ENCODE assay signal across 14 cellular contexts in the genomic region with DNA sequence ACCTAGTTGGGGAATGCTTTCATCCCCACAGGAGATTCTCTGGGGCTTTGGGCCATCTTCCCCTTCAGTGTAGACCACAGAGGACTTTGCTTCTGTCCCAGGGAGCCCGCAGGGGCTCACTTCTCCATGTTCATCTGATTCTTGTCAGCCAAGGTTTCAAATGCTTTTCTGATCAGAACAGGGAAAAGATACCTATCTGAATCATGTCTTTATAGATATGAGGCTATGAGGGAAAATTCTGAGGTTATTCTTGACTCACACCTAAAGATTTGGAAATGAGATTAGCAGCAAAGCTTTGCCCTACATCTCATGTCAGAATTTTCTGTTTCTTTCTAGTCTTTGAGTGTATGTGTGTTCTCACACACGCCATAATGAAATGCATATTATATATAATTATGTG. TPM values are rescaled to one million over a fixed set of nuclear protein-coding genes. Genes with fewer than 3 reads are reported as not detected.
DNase-seq lines count a peak whose midpoint lies in the region; ATAC-seq and TF ChIP-seq lines count a peak whose summit lies in the region.
"Had no signal": no experiment of that assay in that cellular context is flagged by ENCODE, and none has a peak within 500 bp of the region (broad histone marks: within the 10 kb centered on the region; RNA-seq: fewer than 3 reads in every experiment).

No MANE protein-coding gene starts in this region.

- no peaks in the 10 kb centered on the region for H3K79me1 ChIP-seq in neuronal stem cell (ENCODE audit: low read depth, low read length)

- no peak overlapping the region for H3K23ac ChIP-seq in neuronal stem cell (ENCODE audit: low read depth, low read length, poor library complexity)

- WGBS in neuronal stem cell (ENCODE audit: extremely low coverage in 2 of 2, insufficient read length in 2 of 2, insufficient replicate concordance in 1 of 2), 2 donors: no CpG with 5 or more reads among the region's 2 CpGs

- no peak overlapping the region for H3K4ac ChIP-seq in neuronal stem cell (ENCODE audit: low read length)

- H4K91ac ChIP-seq in neuronal stem cell (ENCODE audit: low read depth, low read length, poor library complexity): no peak overlapping the region

- peak overlapping the region; percentile 17 for H3K27ac ChIP-seq in CD8-positive, alpha-beta T cell (ENCODE audit: low read depth, low read length)
- no peak overlapping the region for H3K27ac ChIP-seq in neuronal stem cell (replicated peaks; ENCODE audit: low read length)
- H3K27ac ChIP-seq: colonic mucosa, lower lobe of right lung had no signal

- no peak overlapping the region for H2BK5ac ChIP-seq in neuronal stem cell (ENCODE audit: low read length)

- no peaks in the 10 kb centered on the region for H3K9me3 Mint-ChIP-seq in CD8-positive, alpha-beta T cell
- H3K9me3 Mint-ChIP-seq in activated naive CD4-positive, alpha-beta T cell treated with anti-CD3 and anti-CD28 coated beads, Interleukin-2, amount 50 U/mL, for 24 hours: peaks cover 6% of the 10 kb centered on the region
- H3K9me3 Mint-ChIP-seq: HFFc6 had no signal

- H2BK12ac ChIP-seq in neuronal stem cell (ENCODE audit: low read length): no peak overlapping the region

- peaks cover 56% of the 10 kb centered on the region for H3K36me3 ChIP-seq in CD8-positive, alpha-beta T cell (ENCODE audit: insufficient read depth, low read length)
- H3K36me3 ChIP-seq in neuronal stem cell (replicated peaks in 1 of 2; ENCODE audit: control insufficient read depth in 2 of 2, insufficient read depth in 2 of 2, low read length in 2 of 2): no peaks in the 10 kb centered on the region
- H3K36me3 ChIP-seq: BE2C, colonic mucosa had no signal

- TF ChIP-seq CTCF in CD8-positive, alpha-beta T cell (IDR thresholded peaks at IDR 0.05): no peak

- H3K4me1 Mint-ChIP-seq in CD8-positive, alpha-beta T cell (ENCODE audit: low read depth): peaks cover 76% of the 10 kb centered on the region
- peaks cover 76% of the 10 kb centered on the region for H3K4me1 Mint-ChIP-seq in activated naive CD4-positive, alpha-beta T cell treated with anti-CD3 and anti-CD28 coated beads, Interleukin-2, amount 50 U/mL, for 24 hours

- no peaks in the 10 kb centered on the region for H3K27me3 Mint-ChIP-seq in CD8-positive, alpha-beta T cell (ENCODE audit: low read depth)
- H3K27me3 Mint-ChIP-seq in activated naive CD4-positive, alpha-beta T cell treated with anti-CD3 and anti-CD28 coated beads, Interleukin-2, amount 50 U/mL, for 24 hours: no peaks in the 10 kb centered on the region

- H2BK15ac ChIP-seq in neuronal stem cell (ENCODE audit: low read length): no peak overlapping the region

- H3K4me3 ChIP-seq in CD8-positive, alpha-beta T cell (ENCODE audit: low read depth, low read length): no peak overlapping the region
- no peak overlapping the region for H3K4me3 ChIP-seq in neuronal stem cell (ENCODE audit: low read length in 2 of 2)
- H3K4me3 ChIP-seq: colonic mucosa, lower lobe of right lung had no signal

- no peak overlapping the region for H4K8ac ChIP-seq in neuronal stem cell (ENCODE audit: low read depth, low read length)

- POLR2A ChIA-PET in CD8-positive, alpha-beta T cell (lab: Charles Lee): interaction anchor here (0.9 to 1.7 kb wide), 2 partner anchors 10 to 33 kb away, joined by 5 to 6 read pairs; no protein-coding TSS in a partner anchor

- H3K36me3 Mint-ChIP-seq in CD8-positive, alpha-beta T cell: peaks cover 88% of the 10 kb centered on the region
- H3K36me3 Mint-ChIP-seq in activated naive CD4-positive, alpha-beta T cell treated with anti-CD3 and anti-CD28 coated beads, Interleukin-2, amount 50 U/mL, for 24 hours: peaks cover 49% of the 10 kb centered on the region

- H3K14ac ChIP-seq in neuronal stem cell (ENCODE audit: low read length): no peak overlapping the region

- H3K27me3 ChIP-seq in CD8-positive, alpha-beta T cell (ENCODE audit: insufficient read depth, low read length): no peaks in the 10 kb centered on the region
- no peaks in the 10 kb centered on the region for H3K27me3 ChIP-seq in neuronal stem cell (ENCODE audit: control insufficient read depth in 3 of 3, insufficient read depth in 3 of 3, low read depth in 1 of 3, low read length in 3 of 3)
- H3K27me3 ChIP-seq: colonic mucosa had no signal

- ATAC-seq in CD8-positive, alpha-beta T cell: peak; percentile 24
- ATAC-seq in GM19035 (IDR thresholded peaks at IDR 0.05; ENCODE audit: unreplicated experiment) (peak; percentile 18), HG03175 (IDR thresholded peaks at IDR 0.05; ENCODE audit: unreplicated experiment) (peak; percentile 7)
- ATAC-seq: lower lobe of right lung had no signal

- H3K4me3 Mint-ChIP-seq in CD8-positive, alpha-beta T cell: peak overlapping the region; percentile 47
- peak overlapping the region; percentile 75 for H3K4me3 Mint-ChIP-seq in activated naive CD4-positive, alpha-beta T cell treated with anti-CD3 and anti-CD28 coated beads, Interleukin-2, amount 50 U/mL, for 24 hours
- H3K4me3 Mint-ChIP-seq: HFFc6 had no signal

- no peak overlapping the region for H3K9ac ChIP-seq in neuronal stem cell (ENCODE audit: low read depth, low read length, poor library complexity)

- intact Hi-C loops in CD8-positive, alpha-beta T cell (cut with DNase I, micrococcal nuclease): loop anchor here (1.0 to 2.0 kb wide), 3 partner anchors 14 to 18 kb away; no protein-coding TSS in a partner anchor
- intact Hi-C loops in head of caudate nucleus (cut with DNase I): no loop called here

- H2AK5ac ChIP-seq in neuronal stem cell (ENCODE audit: low read depth, low read length): no peak overlapping the region

- no peak for DNase-seq in CD8-positive, alpha-beta T cell
- DNase-seq in NCI-H524 treated with DMSO at 0.1 percent for 48 hours (lab: John Stamatoyannopoulos, UW): no peak
- DNase-seq in head of caudate nucleus: no peak
- no peak for DNase-seq in neuronal stem cell (ENCODE audit: low spot score)
- no peak for DNase-seq in hippocampal formation (lab: John Stamatoyannopoulos, UW)
- DNase-seq: BE2C, colonic mucosa, HFFc6, Karpas-422, lower lobe of right lung, NCI-H524 had no signal

- H3K27ac Mint-ChIP-seq in CD8-positive, alpha-beta T cell: peak overlapping the region; percentile 95
- H3K27ac Mint-ChIP-seq in activated naive CD4-positive, alpha-beta T cell treated with anti-CD3 and anti-CD28 coated beads, Interleukin-2, amount 50 U/mL, for 24 hours: peak overlapping the region; percentile 99
- H3K27ac Mint-ChIP-seq: HFFc6 had no signal

- no peak overlapping the region for H3K4me2 ChIP-seq in neuronal stem cell (ENCODE audit: insufficient read depth, low read length, poor library complexity, severe bottlenecking)

- no peaks in the 10 kb centered on the region for H3K9me3 ChIP-seq in CD8-positive, alpha-beta T cell (ENCODE audit: low read length)
- no peaks in the 10 kb centered on the region for H3K9me3 ChIP-seq in neuronal stem cell (replicated peaks in 1 of 2; ENCODE audit: control insufficient read depth in 2 of 2, insufficient read depth in 1 of 2, low read depth in 1 of 2, low read length in 2 of 2)
- H3K9me3 ChIP-seq: BE2C, colonic mucosa, lower lobe of right lung had no signal

- no peak overlapping the region for H2AFZ ChIP-seq in neuronal stem cell (ENCODE audit: low read length)

- CTCF ChIA-PET in CD8-positive, alpha-beta T cell (lab: Charles Lee): interaction anchor here (3.3 to 7.3 kb wide), 2 partner anchors 20 to 191 kb away, joined by 11 to 38 read pairs; no protein-coding TSS in a partner anchor

- H2BK120ac ChIP-seq in neuronal stem cell (ENCODE audit: low read depth, low read length): no peak overlapping the region

- no peak overlapping the region for H3K18ac ChIP-seq in neuronal stem cell (ENCODE audit: low read length)

- H3K4me1 ChIP-seq in CD8-positive, alpha-beta T cell (ENCODE audit: insufficient read depth, low read length): peaks cover 68% of the 10 kb centered on the region
- H3K4me1 ChIP-seq in neuronal stem cell (ENCODE audit: control insufficient read depth in 2 of 2, insufficient read depth in 1 of 2, low read depth in 1 of 2, low read length in 2 of 2): no peaks in the 10 kb centered on the region
- H3K4me1 ChIP-seq: BE2C, colonic mucosa had no signal

RNA-seq across cellular contexts. Expression of gene FIGNL1, which starts 53.3 kb away (rescaled TPM):
- 10 to 100 TPM; 11.3 to 12.7 TPM for total RNA-seq in CD8-positive, alpha-beta T cell
- polyA plus RNA-seq in neuronal stem cell (2013, experiment 1 of 2): 14.2 TPM
- 14.9 TPM for polyA plus RNA-seq in neuronal stem cell (2013, experiment 2 of 2)
